Comparison of ENCODE assay signal across 9 cellular contexts in the genomic region with DNA sequence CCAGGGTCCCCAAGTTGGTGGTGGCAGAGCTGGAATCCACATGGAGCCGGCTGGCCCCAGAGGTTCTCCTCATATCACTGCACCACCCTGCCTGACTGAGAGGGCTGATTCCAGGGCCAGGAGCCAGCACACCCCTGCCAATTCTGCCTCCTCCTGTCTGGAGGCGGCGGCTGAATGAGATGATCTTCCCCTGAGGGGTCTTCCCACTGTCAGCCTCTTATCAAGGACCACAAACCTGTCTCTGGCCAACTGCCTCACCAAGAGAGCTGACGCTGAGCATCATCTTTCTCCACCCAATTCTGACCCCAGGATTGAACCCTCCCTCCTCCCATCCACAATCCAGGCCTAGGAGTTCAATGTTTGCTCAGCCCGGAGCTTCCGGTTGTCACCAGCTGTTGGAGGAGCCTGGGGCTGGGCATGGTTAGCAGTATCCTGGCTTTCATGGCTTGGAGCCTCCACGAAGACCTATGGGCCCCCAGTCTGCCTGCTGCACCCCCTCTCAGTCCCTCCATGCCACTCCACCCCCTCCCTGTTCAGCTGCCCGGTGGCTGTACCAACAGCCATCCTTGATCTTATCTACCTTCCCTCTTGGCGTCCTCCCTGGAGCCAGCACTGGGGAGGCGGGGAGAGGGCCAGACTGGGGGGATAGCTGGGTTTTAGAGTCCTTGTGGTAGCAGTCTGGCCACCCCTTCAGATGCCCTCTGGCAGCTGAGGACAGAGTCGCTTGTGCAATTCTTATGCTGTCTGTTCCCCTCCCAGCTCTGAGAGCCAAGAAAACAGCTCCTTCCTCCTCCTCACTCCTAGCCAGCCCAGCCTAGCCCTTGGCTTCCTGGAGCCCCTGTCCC. TPM values are rescaled to one million over a fixed set of nuclear protein-coding genes. Genes with fewer than 3 reads are reported as not detected.
DNase-seq lines count a peak whose midpoint lies in the region; TF ChIP-seq lines count a peak whose summit lies in the region.
"Had no signal": no experiment of that assay in that cellular context is flagged by ENCODE, and none has a peak within 500 bp of the region (broad histone marks: within the 10 kb centered on the region; RNA-seq: fewer than 3 reads in every experiment).

No MANE protein-coding gene starts in this region.

- DNase-seq in DMS153 (lab: John Stamatoyannopoulos, UW) = peak; percentile 35
- DNase-seq in NCI-H226 = peak; percentile 58
- no peak for DNase-seq in osteocyte (ENCODE audit: extremely low spot score, unreplicated experiment)
- no peak for DNase-seq in dedifferentiated amniotic fluid mesenchymal stem cell (ENCODE audit: extremely low spot score)
- no peak for DNase-seq in G401 (ENCODE audit: low spot score)
- DNase-seq in NCI-H2107 treated with DMSO at 0.1 percent for 48 hours (lab: John Stamatoyannopoulos, UW; ENCODE audit: unreplicated experiment) = no peak
- no peak for DNase-seq in KG1 (lab: John Stamatoyannopoulos, UW)

- H3K9me3 Mint-ChIP-seq in osteocyte (ENCODE audit: unreplicated experiment) = no peaks in the 10 kb centered on the region
- H3K9me3 Mint-ChIP-seq: memory B cell had no signal

- H3K27ac ChIP-seq in esophagus (ENCODE audit: low read depth in 2 of 2, low read length in 1 of 2) = peak overlapping the region; percentile 49 to 81

- 34 to 45% methylated on average over 11 of the region's 11 CpGs for WGBS in esophagus, 2 donors

- no peak overlapping the region for H3K4me3 ChIP-seq in esophagus (ENCODE audit: low read depth in 1 of 2, low read length in 2 of 2)

- in situ Hi-C loops in G401 (cut with HindIII; ENCODE audit: low sequenced_read_pairs) = no loop called here

- H3K36me3 ChIP-seq in esophagus (ENCODE audit: control insufficient read depth in 2 of 2, insufficient read depth in 2 of 2, low read length in 1 of 2) = no peaks in the 10 kb centered on the region

- H3K4me3 Mint-ChIP-seq in osteocyte (ENCODE audit: unreplicated experiment) = no peak overlapping the region
- H3K4me3 Mint-ChIP-seq: memory B cell had no signal

- TF ChIP-seq CTCF in osteocyte (IDR thresholded peaks at IDR 0.05) = no peak

- no peaks in the 10 kb centered on the region for H3K9me3 ChIP-seq in esophagus (ENCODE audit: control insufficient read depth in 2 of 2, insufficient read depth in 1 of 2, low read depth in 1 of 2, low read length in 1 of 2)

- no peaks in the 10 kb centered on the region for H3K36me3 Mint-ChIP-seq in osteocyte (ENCODE audit: unreplicated experiment)
- H3K36me3 Mint-ChIP-seq: memory B cell had no signal

- H3K27me3 Mint-ChIP-seq in osteocyte (ENCODE audit: unreplicated experiment) = no peaks in the 10 kb centered on the region

- peaks cover 25% of the 10 kb centered on the region for H3K4me1 Mint-ChIP-seq in osteocyte (ENCODE audit: unreplicated experiment)
- H3K4me1 Mint-ChIP-seq: memory B cell had no signal

- peak overlapping the region; percentile 85 for H3K27ac Mint-ChIP-seq in osteocyte (ENCODE audit: unreplicated experiment)
- H3K27ac Mint-ChIP-seq: memory B cell had no signal

- H3K27me3 ChIP-seq in esophagus (ENCODE audit: control insufficient read depth in 1 of 2, insufficient read depth in 2 of 2, low read length in 2 of 2) = no peaks in the 10 kb centered on the region

- peaks cover 0 to 24% of the 10 kb centered on the region in 2 donors for H3K4me1 ChIP-seq in esophagus (ENCODE audit: control insufficient read depth in 2 of 2, insufficient read depth in 2 of 2, low read length in 1 of 2)

RNA-seq across cellular contexts. Expression of a gene that starts 25.6 kb away (rescaled TPM):
- polyA plus RNA-seq in esophagus = 10 to 100 TPM; 17.7 to 32.0 TPM
- 0.37 and 0.73 TPM in 2 replicates for total RNA-seq in osteocyte
- not detected in 2 replicates for total RNA-seq in G401 (2014; rRNA removed; shearing (Covaris generic))

RNA-seq across cellular contexts. Expression of a gene that starts 47.5 kb away (rescaled TPM):
- polyA plus RNA-seq in esophagus = 1 to 10 TPM; 7.2 to 7.5 TPM
- total RNA-seq in osteocyte = 38.4 and 41.1 TPM in 2 replicates
- total RNA-seq in G401 (2014; rRNA removed; shearing (Covaris generic)) = 32.1 and 49.0 TPM in 2 replicates

RNA-seq across cellular contexts. Expression of a gene that starts 59.1 kb away (rescaled TPM):
- polyA plus RNA-seq in esophagus = 10 to 100 TPM; 46.6 to 80.7 TPM
- total RNA-seq in osteocyte = 86.1 and 105 TPM in 2 replicates
- 15.0 and 26.3 TPM in 2 replicates for total RNA-seq in G401 (2014; rRNA removed; shearing (Covaris generic))

Comparison
In these comparisons a context has a peak if more than half of its experiments do, and no peak if none do; other contexts are left out.
1. DNase-seq: peak in DMS153 (single experiment) and NCI-H226 (single experiment); none in osteocyte (single experiment), dedifferentiated amniotic fluid mesenchymal stem cell (single experiment), G401 (single experiment), NCI-H2107 treated with DMSO at 0.1 percent for 48 hours (single experiment) and KG1 (single experiment).